Comparison of ENCODE assay signal across 21 cellular contexts in the genomic region with DNA sequence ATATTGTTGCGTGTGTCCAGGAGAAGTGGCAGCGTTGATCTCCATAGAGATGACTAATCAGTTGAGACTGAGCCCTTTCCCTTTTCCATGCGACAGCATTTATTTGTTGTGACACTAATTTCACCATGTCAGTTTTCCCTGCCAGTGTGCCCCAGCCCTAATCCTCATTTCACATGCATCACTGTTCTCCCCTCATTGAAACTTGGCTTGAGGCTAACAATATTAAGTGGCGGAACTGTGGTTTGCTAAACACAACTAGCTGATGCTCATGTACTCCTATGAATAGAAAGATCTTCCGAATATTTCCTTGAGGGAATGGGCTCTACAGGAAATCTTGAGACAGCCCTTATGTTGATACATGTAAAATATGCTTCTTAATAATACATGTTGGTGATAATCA.
"Had no signal": no experiment of that assay in that cellular context is flagged by ENCODE, and none has a peak within 500 bp of the region (broad histone marks: within the 10 kb centered on the region; RNA-seq: fewer than 3 reads in every experiment).

No MANE protein-coding gene starts in this region.

- H3K27ac Mint-ChIP-seq: activated B cell treated with CpG ODN at 0.5 μM for 24 hours; activated CD4-positive, alpha-beta memory T cell treated with anti-CD3 and anti-CD28 coated beads for 36 hours; activated T-helper 17 cell treated with anti-CD3 and anti-CD28 coated beads, Interleukin-2, amount 50 U/mL, for 72 hours; immature natural killer cell; memory B cell; progenitor cell of endocrine pancreas had no signal

- H3K4me3 Mint-ChIP-seq: activated B cell treated with CpG ODN at 0.5 μM for 24 hours; activated CD4-positive, alpha-beta memory T cell treated with anti-CD3 and anti-CD28 coated beads for 36 hours; activated T-helper 17 cell treated with anti-CD3 and anti-CD28 coated beads, Interleukin-2, amount 50 U/mL, for 72 hours; central memory CD8-positive, alpha-beta T cell; immature natural killer cell; memory B cell; neural crest cell had no signal

- H3K36me3 Mint-ChIP-seq: activated CD4-positive, alpha-beta memory T cell treated with anti-CD3 and anti-CD28 coated beads for 36 hours; immature natural killer cell; memory B cell had no signal

- H3K27ac ChIP-seq: brain microvascular endothelial cell, coronary artery, gastroesophageal sphincter, heart right ventricle, right atrium auricular region, skin epidermis, tibial artery had no signal

- H3K36me3 ChIP-seq: brain microvascular endothelial cell, gastroesophageal sphincter, heart right ventricle, right atrium auricular region, tibial artery had no signal

- H3K27me3 ChIP-seq: brain microvascular endothelial cell, right atrium auricular region, tibial artery had no signal

- DNase-seq: activated B cell treated with CpG ODN at 0.5 μM for 24 hours; activated CD4-positive, alpha-beta memory T cell treated with anti-CD3 and anti-CD28 coated beads for 36 hours; activated CD4-positive, alpha-beta T cell treated with anti-CD3 and anti-CD28 coated beads for 4 hours; activated naive CD4-positive, alpha-beta T cell; brain microvascular endothelial cell; heart right ventricle; immature natural killer cell; left ventricle myocardium superior; stimulated activated naive CD8-positive, alpha-beta T cell treated with anti-CD3 and anti-CD28 coated beads, Interleukin-15, Interleukin-2, amounts not matched to agents 100 U/mL and 50 U/mL, for 24 hours; substantia nigra; tibial artery had no signal

- H3K4me1 Mint-ChIP-seq: activated B cell treated with CpG ODN at 0.5 μM for 24 hours; activated T-helper 17 cell treated with anti-CD3 and anti-CD28 coated beads, Interleukin-2, amount 50 U/mL, for 72 hours; central memory CD8-positive, alpha-beta T cell; immature natural killer cell; memory B cell had no signal

- H3K4me1 ChIP-seq: gastroesophageal sphincter, heart right ventricle, right atrium auricular region, tibial artery had no signal

- H3K4me3 ChIP-seq: coronary artery, gastroesophageal sphincter, heart right ventricle, right atrium auricular region, skin epidermis, tibial artery had no signal

- H3K9me3 ChIP-seq: right atrium auricular region, tibial artery had no signal

- ATAC-seq: activated T-helper 17 cell treated with anti-CD3 and anti-CD28 coated beads, Interleukin-2, amount 50 U/mL, for 72 hours; esophagus mucosa; gastroesophageal sphincter; heart right ventricle; left ventricle myocardium superior; stimulated activated naive CD8-positive, alpha-beta T cell treated with anti-CD3 and anti-CD28 coated beads, Interleukin-15, Interleukin-2, amounts not matched to agents 100 U/mL and 50 U/mL, for 24 hours had no signal
